In the genomic region with DNA sequence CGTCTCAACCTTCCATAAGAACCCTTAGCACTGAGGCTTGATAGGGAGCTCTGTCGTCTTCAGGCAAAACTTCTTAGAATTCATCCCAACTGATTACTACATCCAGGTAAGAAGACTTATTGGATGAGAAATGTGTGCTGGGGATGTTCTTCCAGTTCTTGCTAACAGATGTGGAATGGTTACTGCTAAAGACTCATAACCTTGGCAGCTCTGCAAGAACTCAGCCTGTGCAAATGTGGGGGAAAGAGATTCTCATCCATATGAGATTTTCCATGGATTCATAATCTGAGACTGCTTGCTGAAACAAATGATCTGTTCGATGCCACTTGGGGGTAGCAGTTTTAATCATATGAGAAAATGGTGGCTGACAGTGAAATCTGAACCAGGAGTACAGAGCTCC, we compare ENCODE assay signal across 18 cellular contexts. TPM values are rescaled to one million over a fixed set of nuclear protein-coding genes. Genes with fewer than 3 reads are reported as not detected.
A peak's percentile ranks its signal among the peaks of the same experiment; 100 is the strongest.
DNase-seq lines count a peak whose midpoint lies in the region; ATAC-seq and TF ChIP-seq lines count a peak whose summit lies in the region.
"Had no signal": no experiment of that assay in that cellular context is flagged by ENCODE, and none has a peak within 500 bp of the region (broad histone marks: within the 10 kb centered on the region; RNA-seq: fewer than 3 reads in every experiment).

No MANE protein-coding gene starts in this region.

- dilution Hi-C loops in IMR-90 (cut with HindIII; ENCODE audit: low sequenced_read_pairs, unreplicated experiment) = no loop called here

- CTCF ChIA-PET in IMR-90 (lab: Yijun Ruan, JAX) = interaction anchor here (0.7 kb wide), 1 partner anchor 278 kb away, joined by 3 read pairs; no protein-coding TSS in a partner anchor

- TF ChIP-seq RAD21 in IMR-90 (IDR thresholded peaks at IDR 0.05; ENCODE audit: low read length) = no peak

- no peak for ATAC-seq in IMR-90 (ENCODE audit: low read depth)
- ATAC-seq: A549; CD8-positive, alpha-beta T cell; K562 had no signal

- H3K4me3 ChIP-seq in AG10803 (ENCODE audit: low read length) = no peak overlapping the region
- H3K4me3 ChIP-seq in IMR-90 (ENCODE audit: insufficient read depth, low read depth, low read length) = no peak overlapping the region
- H3K4me3 ChIP-seq in neuronal stem cell (ENCODE audit: low read length in 2 of 2) = no peak overlapping the region
- H3K4me3 ChIP-seq in left ventricle myocardium inferior = no peak overlapping the region
- H3K4me3 ChIP-seq in ascending aorta = no peak overlapping the region
- H3K4me3 ChIP-seq: A549; BLaER1 treated with 17β-estradiol and CSF1 and Interleukin-3, amounts not matched to agents 10 nM and 100 nM; K562 had no signal

- H2AK9ac ChIP-seq in IMR-90 (replicated peaks; ENCODE audit: low read depth, low read length, poor library complexity) = no peak overlapping the region

- H2BK5ac ChIP-seq in IMR-90 (ENCODE audit: low read depth, low read length, poor library complexity, severe bottlenecking) = no peak overlapping the region
- H2BK5ac ChIP-seq in neuronal stem cell (ENCODE audit: low read length) = peak overlapping the region; percentile 39

- H3K27ac Mint-ChIP-seq in endothelial cell (ENCODE audit: unreplicated experiment) = no peak overlapping the region
- H3K27ac Mint-ChIP-seq: B cell; CD8-positive, alpha-beta T cell; H9 had no signal

- POLR2A ChIA-PET in IMR-90 (lab: Charles Lee; ENCODE audit: unreplicated experiment) = no interaction called here

- H2BK120ac ChIP-seq in IMR-90 (ENCODE audit: low read depth, low read length) (no peak overlapping the region), neuronal stem cell (ENCODE audit: low read depth, low read length) (no peak overlapping the region)

- H3K4ac ChIP-seq in IMR-90 (ENCODE audit: low read depth, low read length) (no peak overlapping the region), neuronal stem cell (ENCODE audit: low read length) (no peak overlapping the region)

- peaks cover 24% of the 10 kb centered on the region for H3K36me3 ChIP-seq in IMR-90 (ENCODE audit: control insufficient read depth, insufficient read depth, low read length)
- H3K36me3 ChIP-seq in neuronal stem cell (replicated peaks in 1 of 2; ENCODE audit: control insufficient read depth in 2 of 2, insufficient read depth in 2 of 2, low read length in 2 of 2) = peaks cover 24 to 29% of the 10 kb centered on the region in 2 donors
- no peaks in the 10 kb centered on the region for H3K36me3 ChIP-seq in left ventricle myocardium inferior
- peaks cover 4 to 28% of the 10 kb centered on the region in 2 donors for H3K36me3 ChIP-seq in ascending aorta

- peaks cover 8% of the 10 kb centered on the region for H3K9me3 Mint-ChIP-seq in endothelial cell (ENCODE audit: unreplicated experiment)

- no TSS peak for BruUV-seq in IMR-90 (replicated peaks; lab: Mats Ljungman, UMichigan)

- no peak overlapping the region for H3K23ac ChIP-seq in IMR-90 (ENCODE audit: low read depth, low read length)
- H3K23ac ChIP-seq in neuronal stem cell (ENCODE audit: low read depth, low read length, poor library complexity) = no peak overlapping the region

- peak overlapping the region; percentile 29 for H3K4me3 Mint-ChIP-seq in endothelial cell (ENCODE audit: unreplicated experiment)
- H3K4me3 Mint-ChIP-seq: B cell; CD8-positive, alpha-beta T cell; H9 had no signal

- no peak overlapping the region for H2BK15ac ChIP-seq in IMR-90 (ENCODE audit: low read depth, low read length)
- no peak overlapping the region for H2BK15ac ChIP-seq in neuronal stem cell (ENCODE audit: low read length)

- H3K9me1 ChIP-seq in IMR-90 (ENCODE audit: insufficient read depth, low read length) = peaks cover 3% of the 10 kb centered on the region; the same call in 1 of the 2 replicates

- WGBS in IMR-90 (ENCODE audit: extremely low coverage in 2 of 2, insufficient read length in 1 of 2), 2 experiments = no CpG with 5 or more reads among the region's 3 CpGs
- whole genome bisulfite sequencing in neuronal stem cell (ENCODE audit: extremely low coverage in 2 of 2, insufficient read length in 2 of 2, insufficient replicate concordance in 1 of 2), 2 donors = no CpG with 5 or more reads among the region's 3 CpGs

- H4K91ac ChIP-seq in IMR-90 (ENCODE audit: insufficient read depth, low read depth, low read length) (no peak overlapping the region), neuronal stem cell (ENCODE audit: low read depth, low read length, poor library complexity) (no peak overlapping the region)

- H2AK5ac ChIP-seq in IMR-90 (ENCODE audit: low read depth, low read length) (no peak overlapping the region), neuronal stem cell (ENCODE audit: low read depth, low read length) (no peak overlapping the region)

- H3K18ac ChIP-seq in IMR-90 (ENCODE audit: low read depth, low read length) = no peak overlapping the region
- no peak overlapping the region for H3K18ac ChIP-seq in neuronal stem cell (ENCODE audit: low read length)

- H4K8ac ChIP-seq in IMR-90 (ENCODE audit: low read depth in 2 of 2, low read length in 2 of 2) (no peak overlapping the region), neuronal stem cell (ENCODE audit: low read depth, low read length) (no peak overlapping the region)

- H2BK20ac ChIP-seq in IMR-90 (ENCODE audit: low read depth, low read length) = no peak overlapping the region

- DNase-seq in AG10803 (ENCODE audit: low read depth) = peak; percentile 43
- DNase-seq in IMR-90 = peak; percentile 40
- DNase-seq in endothelial cell (ENCODE audit: low spot score) = no peak
- no peak for DNase-seq in neuronal stem cell (ENCODE audit: low spot score)
- no peak for DNase-seq in T1000 (lab: John Stamatoyannopoulos, UW)
- DNase-seq in HUDEP-2 (lab: John Stamatoyannopoulos, UW; ENCODE audit: unreplicated experiment in 76 of 76) = no peak
- DNase-seq in left ventricle myocardium inferior = no peak
- DNase-seq in ascending aorta (ENCODE audit: low spot score in 2 of 2) = no peak
- DNase-seq: Calu3; CD8-positive, alpha-beta T cell; DMS79 treated with DMSO at 0.1 percent for 48 hours; GOT3; H9 had no signal

- peaks cover 4% of the 10 kb centered on the region; the same call in 1 of the 2 replicates for H3K9me3 ChIP-seq in IMR-90 (ENCODE audit: control insufficient read depth, insufficient read depth, low read length)
- peaks cover 4 to 6% of the 10 kb centered on the region in 2 donors for H3K9me3 ChIP-seq in neuronal stem cell (replicated peaks in 1 of 2; ENCODE audit: control insufficient read depth in 2 of 2, insufficient read depth in 1 of 2, low read depth in 1 of 2, low read length in 2 of 2)
- peaks cover 4% of the 10 kb centered on the region for H3K9me3 ChIP-seq in left ventricle myocardium inferior (replicated peaks)
- H3K9me3 ChIP-seq in ascending aorta = no peaks in the 10 kb centered on the region

- no peaks in the 10 kb centered on the region for H3K4me1 Mint-ChIP-seq in endothelial cell (ENCODE audit: unreplicated experiment)
- H3K4me1 Mint-ChIP-seq: B cell had no signal

- H3K4me1 ChIP-seq in IMR-90 (ENCODE audit: control insufficient read depth, insufficient read depth, low read length) (no peaks in the 10 kb centered on the region), neuronal stem cell (ENCODE audit: control insufficient read depth in 2 of 2, insufficient read depth in 1 of 2, low read depth in 1 of 2, low read length in 2 of 2) (no peaks in the 10 kb centered on the region), left ventricle myocardium inferior (no peaks in the 10 kb centered on the region), ascending aorta (no peaks in the 10 kb centered on the region)
- H3K4me1 ChIP-seq: A549; BLaER1 treated with 17β-estradiol and CSF1 and Interleukin-3, amounts not matched to agents 10 nM and 100 nM had no signal

- no peaks in the 10 kb centered on the region for H4K20me1 ChIP-seq in IMR-90 (ENCODE audit: insufficient read depth, low read length)
- H4K20me1 ChIP-seq: BLaER1 treated with 17β-estradiol and CSF1 and Interleukin-3, amounts not matched to agents 10 nM and 100 nM had no signal

- H3K14ac ChIP-seq in IMR-90 (replicated peaks; ENCODE audit: low read depth, low read length) (no peak overlapping the region), neuronal stem cell (ENCODE audit: low read length) (no peak overlapping the region)

- H3K79me1 ChIP-seq in IMR-90 (ENCODE audit: low read depth in 1 of 2, low read length in 2 of 2) = no peaks in the 10 kb centered on the region
- no peaks in the 10 kb centered on the region for H3K79me1 ChIP-seq in neuronal stem cell (ENCODE audit: low read depth, low read length)

- no peak overlapping the region for H3K56ac ChIP-seq in IMR-90 (ENCODE audit: extremely low read depth, insufficient read depth, low read length)

- intact Hi-C loops in IMR-90 (cut with micrococcal nuclease) (no loop called here), left ventricle myocardium inferior (cut with micrococcal nuclease) (no loop called here), ascending aorta (cut with DNase I) (no loop called here)

- H2AFZ ChIP-seq in IMR-90 (replicated peaks; ENCODE audit: low read length, poor library complexity) (no peak overlapping the region), neuronal stem cell (ENCODE audit: low read length) (no peak overlapping the region)

- H3K4me2 ChIP-seq in IMR-90 (ENCODE audit: low read depth, low read length) = no peak overlapping the region
- H3K4me2 ChIP-seq in neuronal stem cell (ENCODE audit: insufficient read depth, low read length, poor library complexity, severe bottlenecking) = no peak overlapping the region
- H3K4me2 ChIP-seq: A549; BLaER1 treated with 17β-estradiol and CSF1 and Interleukin-3, amounts not matched to agents 10 nM and 100 nM had no signal

- H3K9ac ChIP-seq in IMR-90 (ENCODE audit: low read depth, low read length) = no peak overlapping the region
- H3K9ac ChIP-seq in neuronal stem cell (ENCODE audit: low read depth, low read length, poor library complexity) = no peak overlapping the region
- H3K9ac ChIP-seq: BLaER1 treated with 17β-estradiol and CSF1 and Interleukin-3, amounts not matched to agents 10 nM and 100 nM had no signal

- no peak for TF ChIP-seq CTCF in AG10803 (conservative IDR thresholded peaks at IDR 0.05; ENCODE audit: low read length)
- TF ChIP-seq CTCF in IMR-90 (conservative IDR thresholded peaks at IDR 0.05; ENCODE audit: low read depth, low read length) = no peak
- no peak for TF ChIP-seq CTCF in endothelial cell (IDR thresholded peaks at IDR 0.05; ENCODE audit: unreplicated experiment)
- no peak for TF ChIP-seq CTCF in left ventricle myocardium inferior (IDR thresholded peaks at IDR 0.05; ENCODE audit: borderline replicate concordance)
- no peak for TF ChIP-seq CTCF in ascending aorta (IDR thresholded peaks at IDR 0.05)

- no peak overlapping the region for H4K5ac ChIP-seq in IMR-90 (ENCODE audit: low read depth, low read length)

- H3K27me3 ChIP-seq in IMR-90 (ENCODE audit: control insufficient read depth, insufficient read depth, low read length) (no peaks in the 10 kb centered on the region), neuronal stem cell (ENCODE audit: control insufficient read depth in 3 of 3, insufficient read depth in 3 of 3, low read depth in 1 of 3, low read length in 3 of 3) (no peaks in the 10 kb centered on the region), left ventricle myocardium inferior (ENCODE audit: low read depth) (no peaks in the 10 kb centered on the region), ascending aorta (no peaks in the 10 kb centered on the region)
- H3K27me3 ChIP-seq: BLaER1 treated with 17β-estradiol and CSF1 and Interleukin-3, amounts not matched to agents 10 nM and 100 nM had no signal

- no peak overlapping the region for H2BK12ac ChIP-seq in neuronal stem cell (ENCODE audit: low read length)

- peaks cover 40% of the 10 kb centered on the region for H3K36me3 Mint-ChIP-seq in endothelial cell (ENCODE audit: low read depth, unreplicated experiment)

- in situ Hi-C loops in IMR-90 (cut with MboI; ENCODE audit: low sequenced_read_pairs) = no loop called here

- H3K27ac ChIP-seq in IMR-90 (ENCODE audit: insufficient read depth, low read length) = no peak overlapping the region
- H3K27ac ChIP-seq in neuronal stem cell (replicated peaks; ENCODE audit: low read length) = no peak overlapping the region
- H3K27ac ChIP-seq in left ventricle myocardium inferior (replicated peaks) = no peak overlapping the region
- no peak overlapping the region for H3K27ac ChIP-seq in ascending aorta
- H3K27ac ChIP-seq: 22Rv1; A549; BLaER1 treated with 17β-estradiol and CSF1 and Interleukin-3, amounts not matched to agents 10 nM and 100 nM had no signal

- no peak for TF ChIP-seq POLR2A in IMR-90 (IDR thresholded peaks at IDR 0.05; ENCODE audit: low read depth, low read length)

- H3K27me3 Mint-ChIP-seq in endothelial cell (ENCODE audit: unreplicated experiment) = no peaks in the 10 kb centered on the region
- H3K27me3 Mint-ChIP-seq: B cell had no signal

RNA-seq across cellular contexts. Expression of a gene that starts 48.2 kb away (rescaled TPM):
- total RNA-seq in IMR-90 (2012; rRNA removed) (13.3 and 16.4 TPM in 2 replicates), endothelial cell (ENCODE audit: unreplicated experiment) (57.1 TPM), left ventricle myocardium inferior (47.6 TPM), ascending aorta (41.6 TPM)
- polyA plus RNA-seq in IMR-90 (2012; rRNA removed) = 16.0 and 16.5 TPM in 2 replicates
- polyA plus RNA-seq in IMR-90 (2012; cell fraction: cytosol; rRNA removed) = 8.1 and 9.4 TPM in 2 replicates
- polyA plus RNA-seq in IMR-90 (2012; cell fraction: nucleus; rRNA removed; ENCODE audit: low replicate concordance) = 6.3 and 12.4 TPM in 2 replicates
- polyA plus RNA-seq in neuronal stem cell (2013, experiment 1 of 2) = 63.6 TPM
- 65.4 TPM for polyA plus RNA-seq in neuronal stem cell (2013, experiment 2 of 2)

Comparison
In these comparisons a context has a peak if more than half of its experiments do, and no peak if none do; other contexts are left out.
1. DNase-seq: peak in AG10803 (single experiment) and IMR-90 (single experiment); none in endothelial cell (single experiment), neuronal stem cell (single experiment), T1000 (single experiment), HUDEP-2 (0 of 76), left ventricle myocardium inferior (single experiment) and ascending aorta (0 of 2).